16 cellular contexts compared by ENCODE assay signal in genomic region chr10:32266979-32267378, GRCh38.
DNase-seq lines count a peak whose midpoint lies in the region; ATAC-seq, FAIRE-seq and TF ChIP-seq lines count a peak whose summit lies in the region.
"Had no signal": no experiment of that assay in that cellular context is flagged by ENCODE, and none has a peak within 500 bp of the region (broad histone marks: within the 10 kb centered on the region; RNA-seq: fewer than 3 reads in every experiment).

No MANE protein-coding gene starts in this region.

- H4K5ac ChIP-seq in H1 (ENCODE audit: insufficient read length, low read depth, low read length), result no peak overlapping the region

- no peaks in the 10 kb centered on the region for H3K9me3 ChIP-seq in CD4-positive, alpha-beta T cell (ENCODE audit: control insufficient read depth, low read length)
- H3K9me3 ChIP-seq in H1 (ENCODE audit: insufficient read depth in 2 of 2, low read depth in 1 of 2, low read length in 1 of 2), result no peaks in the 10 kb centered on the region
- H3K9me3 ChIP-seq: ovary had no signal

- H3K79me2 ChIP-seq in H1 (ENCODE audit: control insufficient read depth in 1 of 2, insufficient read depth in 2 of 2, low read length in 2 of 2), result no peaks in the 10 kb centered on the region

- H4K8ac ChIP-seq in H1 (ENCODE audit: extremely low read depth, insufficient read depth, low read length), result no peak overlapping the region

- peaks cover 0 to 14% (median 3%) of the 10 kb centered on the region in 4 experiments; a peak in 6 of 7 replicates for H3K4me1 ChIP-seq in H1 (replicated peaks in 1 of 4; ENCODE audit: control insufficient read depth in 3 of 4, insufficient read depth in 4 of 4, low read length in 3 of 4)

- peak overlapping the region; percentile 59 to 74 for H3K4me2 ChIP-seq in H1 (ENCODE audit: insufficient read depth in 1 of 2, low read depth in 2 of 2, low read length in 2 of 2)

- H2AK5ac ChIP-seq in H1 (ENCODE audit: low read depth, low read length), result no peak overlapping the region

- no peaks in the 10 kb centered on the region for H3K27me3 ChIP-seq in CD4-positive, alpha-beta T cell (ENCODE audit: control insufficient read depth, insufficient read depth, low read length)
- H3K27me3 ChIP-seq in H7 (ENCODE audit: control insufficient read depth, insufficient read depth, low read length) (no peaks in the 10 kb centered on the region), H1 (replicated peaks in 1 of 4; ENCODE audit: control insufficient read depth in 3 of 4, extremely low read depth in 1 of 4, insufficient read depth in 3 of 4, low read length in 3 of 4) (no peaks in the 10 kb centered on the region)
- H3K27me3 ChIP-seq: ovary had no signal

- peak overlapping the region; percentile 31 for H3K27ac Mint-ChIP-seq in CD4-positive, alpha-beta T cell
- peak overlapping the region in 5 of 6 donors; percentile 11 to 55 (median 37) for H3K27ac Mint-ChIP-seq in naive B cell
- H3K27ac Mint-ChIP-seq: activated CD4-positive, alpha-beta T cell treated with anti-CD3 and anti-CD28 coated beads for 36 hours had no signal

- no peak overlapping the region for H3K4ac ChIP-seq in H1 (replicated peaks; ENCODE audit: insufficient read length, low read depth, low read length)

- no peak overlapping the region for H3K18ac ChIP-seq in H1 (ENCODE audit: extremely low read depth, low read length)

- intact Hi-C loops in CD4-positive, alpha-beta T cell (cut with DNase I, micrococcal nuclease), result no loop called here

- no peak for ATAC-seq in CD4-positive, alpha-beta T cell (ENCODE audit: poor library complexity)
- ATAC-seq in naive B cell (ENCODE audit: low read depth in 2 of 2), result no peak
- no peak for ATAC-seq in GM18520 (IDR thresholded peaks at IDR 0.05; ENCODE audit: unreplicated experiment)
- ATAC-seq: activated CD4-positive, alpha-beta T cell treated with anti-CD3 and anti-CD28 coated beads for 36 hours; activated naive CD4-positive, alpha-beta T cell treated with anti-CD3 and anti-CD28 coated beads, Interleukin-2, amount 50 U/mL, for 72 hours; esophagus mucosa had no signal

- H2AFZ ChIP-seq in H1 (ENCODE audit: low read length), result no peak overlapping the region

- H3K23me2 ChIP-seq in H1 (ENCODE audit: low read depth, low read length), result no peaks in the 10 kb centered on the region

- H3K4me3 ChIP-seq in H7 (ENCODE audit: insufficient read depth, low read depth, low read length), result no peak overlapping the region
- peak overlapping the region in 1 of 4 experiments; percentile 43; a peak in 3 of 8 replicates for H3K4me3 ChIP-seq in H1 (ENCODE audit: extremely low read depth in 1 of 4, insufficient read depth in 2 of 4, low read depth in 3 of 4, low read length in 4 of 4)
- H3K4me3 ChIP-seq: ovary had no signal

- no peak overlapping the region for H3K4me3 Mint-ChIP-seq in CD4-positive, alpha-beta T cell
- H3K4me3 Mint-ChIP-seq in naive B cell, result peak overlapping the region in 1 of 8 donors; percentile 16
- H3K4me3 Mint-ChIP-seq: activated CD4-positive, alpha-beta T cell treated with anti-CD3 and anti-CD28 coated beads for 36 hours had no signal

- no peak overlapping the region for H2BK120ac ChIP-seq in H1 (replicated peaks; ENCODE audit: low read depth, low read length)

- H3K9me3 Mint-ChIP-seq in CD4-positive, alpha-beta T cell, result no peaks in the 10 kb centered on the region
- H3K9me3 Mint-ChIP-seq in naive B cell, result no peaks in the 10 kb centered on the region
- H3K9me3 Mint-ChIP-seq: activated naive CD4-positive, alpha-beta T cell treated with anti-CD3 and anti-CD28 coated beads, Interleukin-2, amount 50 U/mL, for 72 hours had no signal

- CTCF ChIA-PET in CD4-positive, alpha-beta T cell (lab: Charles Lee), result interaction anchor here (1.7 to 2.0 kb wide), 2 partner anchors 11 to 79 kb away, joined by 5 to 7 read pairs; no protein-coding TSS in a partner anchor
- CTCF ChIA-PET in H1 (lab: Charles Lee; ENCODE audit: partially characterized antibody), result interaction anchor here (3.4 kb wide), 1 partner anchor 11 kb away, joined by 18 read pairs; no protein-coding TSS in a partner anchor

- no peak overlapping the region for H2BK15ac ChIP-seq in H1 (ENCODE audit: low read length)

- no peaks in the 10 kb centered on the region for H3K79me1 ChIP-seq in H1 (ENCODE audit: low read depth, low read length)

- 22% methylated on average over 5 of the region's 5 CpGs; no CpG with 5 or more reads in 1 of the 2 experiments for WGBS in H1 (ENCODE audit: extremely low coverage in 1 of 2, insufficient coverage in 1 of 2, insufficient read length in 1 of 2, insufficient replicate concordance in 2 of 2, low coverage in 1 of 2, low lambda C conversion rate in 2 of 2, missing lambda C conversion rate in 1 of 2), 2 experiments

- no peak overlapping the region for H3K9ac ChIP-seq in H1 (replicated peaks in 1 of 4; ENCODE audit: extremely low read depth in 1 of 4, low read depth in 3 of 4, low read length in 3 of 4)

- no peak for TF ChIP-seq CTCF in CD4-positive, alpha-beta T cell (IDR thresholded peaks at IDR 0.05)
- no peak for TF ChIP-seq CTCF in H1 (IDR thresholded peaks at IDR 0.05; ENCODE audit: control extremely low read depth in 1 of 3, insufficient read depth in 1 of 3, low read depth in 1 of 3, low read length in 3 of 3)

- H4K91ac ChIP-seq in H1 (replicated peaks; ENCODE audit: insufficient read length, low read length), result no peak overlapping the region

- no peak overlapping the region for H2BK20ac ChIP-seq in H1 (ENCODE audit: low read length)

- H3K14ac ChIP-seq in H1 (ENCODE audit: insufficient read length), result no peak overlapping the region

- FAIRE-seq in H1 (lab: Jason Lieb, UNC) (peak; percentile 94), GM12892 (lab: Jason Lieb, UNC) (no peak)
- FAIRE-seq: keratinocyte had no signal

- H3K4me1 Mint-ChIP-seq in CD4-positive, alpha-beta T cell (ENCODE audit: low read depth), result peaks cover 5% of the 10 kb centered on the region
- H3K4me1 Mint-ChIP-seq in naive B cell, result peaks cover 0 to 5% (median 0%) of the 10 kb centered on the region in 3 donors

- H2BK5ac ChIP-seq in H1 (ENCODE audit: low read depth, low read length), result peak overlapping the region; percentile 35; the same call in 1 of the 2 replicates

- TF ChIP-seq EP300 in H1 (IDR thresholded peaks at IDR 0.05; ENCODE audit: borderline replicate concordance in 1 of 2, low read depth in 2 of 2, low read length in 2 of 2), result 0 out of 3 replicates have a peak, but pooled peaks of 1 of the 2 experiments have one; percentile 31

- H3K27ac ChIP-seq in CD4-positive, alpha-beta T cell (ENCODE audit: low read depth, low read length), result no peak overlapping the region
- no peak overlapping the region for H3K27ac ChIP-seq in H1 (ENCODE audit: low read depth, low read length)
- H3K27ac ChIP-seq: ovary had no signal

- no peaks in the 10 kb centered on the region for H4K20me1 ChIP-seq in H1 (replicated peaks in 1 of 2; ENCODE audit: control insufficient read depth in 1 of 2, insufficient read depth in 2 of 2, low read length in 2 of 2)

- no peaks in the 10 kb centered on the region for H3K27me3 Mint-ChIP-seq in CD4-positive, alpha-beta T cell
- H3K27me3 Mint-ChIP-seq in naive B cell, result no peaks in the 10 kb centered on the region
- H3K27me3 Mint-ChIP-seq: activated CD4-positive, alpha-beta T cell treated with anti-CD3 and anti-CD28 coated beads for 36 hours had no signal

- no peak for DNase-seq in CD4-positive, alpha-beta T cell
- DNase-seq in H7, result peak; percentile 75
- DNase-seq in H1 (ENCODE audit: low read depth in 1 of 2, low spot score in 2 of 2), result peak; percentile 36 to 57
- DNase-seq in naive B cell, result no peak
- no peak for DNase-seq in H4 (ENCODE audit: low spot score)
- DNase-seq in GM12892 (ENCODE audit: insufficient read length), result no peak
- DNase-seq: activated CD4-positive, alpha-beta T cell treated with anti-CD3 and anti-CD28 coated beads for 36 hours; KBM-7; NCI-H2081; NCI-H524; ovary; stimulated activated CD4-positive, alpha-beta T cell treated with anti-CD3 and anti-CD28 coated beads, Interleukin-4, amount 100 ng/mL, for 1 hour had no signal

- POLR2A ChIA-PET in CD4-positive, alpha-beta T cell (lab: Charles Lee), result interaction anchor here (1.0 to 1.5 kb wide), 4 partner anchors 10 to 78 kb away, joined by 3 to 5 read pairs (median 4); no protein-coding TSS in a partner anchor
- POLR2A ChIA-PET in H1 (lab: Charles Lee; ENCODE audit: partially characterized antibody), result interaction anchor here (1.1 to 3.1 kb wide), 4 partner anchors 9 to 81 kb away, joined by 3 to 15 read pairs (median 6); no protein-coding TSS in a partner anchor

- H2BK12ac ChIP-seq in H1 (ENCODE audit: low read depth, low read length), result no peak overlapping the region

- no peak overlapping the region for H3K23ac ChIP-seq in H1 (ENCODE audit: insufficient read length)

- TF ChIP-seq POLR2A in H1 (IDR thresholded peaks at IDR 0.05; ENCODE audit: control extremely low read depth in 1 of 2, low read depth in 2 of 2, low read length in 2 of 2) (peak in 1 of 2 experiments; percentile 58; a peak in 1 of 3 replicates), GM12892 (IDR thresholded peaks at IDR 0.05; ENCODE audit: low read depth, low read length) (no peak; the same call in 1 of the 2 replicates)

- peaks cover 50% of the 10 kb centered on the region for H3K36me3 Mint-ChIP-seq in CD4-positive, alpha-beta T cell (ENCODE audit: low read depth)
- peaks cover 16% of the 10 kb centered on the region in 2 donors for H3K36me3 Mint-ChIP-seq in naive B cell

- H3K36me3 ChIP-seq in H7 (replicated peaks; ENCODE audit: control insufficient read depth, insufficient read depth, low read length) (peaks cover 2% of the 10 kb centered on the region), H1 (ENCODE audit: control insufficient read depth in 2 of 4, insufficient read depth in 4 of 4, low read length in 3 of 4) (peaks cover 4 to 28% (median 17%) of the 10 kb centered on the region in 4 experiments)
- H3K36me3 ChIP-seq: ovary had no signal

- peak in 1 of 2 experiments; percentile 6; a peak in 1 of 4 replicates for TF ChIP-seq RAD21 in H1 (IDR thresholded peaks at IDR 0.05 in 1 of 2, conservative IDR thresholded peaks at IDR 0.05 in 1 of 2; ENCODE audit: low read depth in 2 of 2, low read length in 2 of 2)

- H3K56ac ChIP-seq in H1 (replicated peaks; ENCODE audit: insufficient read length, low read depth, low read length), result no peak overlapping the region

TF ChIP-seq in H1, 55 proteins besides CTCF, POLR2A, EP300 and RAD21 (continues in another document):
- peak; percentile 67 for TF ChIP-seq POLR2AphosphoS5 (IDR thresholded peaks at IDR 0.05; ENCODE audit: low read depth, low read length)

Comparison
In these comparisons a context has a peak if more than half of its experiments do, and no peak if none do; other contexts are left out.
1. DNase-seq: peak in H7 (single experiment) and H1 (2 of 2); none in CD4-positive, alpha-beta T cell (0 of 10), naive B cell (single experiment), H4 (single experiment) and GM12892 (single experiment).